In genomic region chr2:241662731-241663130, GRCh38 we compare ENCODE assay signal across 7 cellular contexts. TPM values are rescaled to one million over a fixed set of nuclear protein-coding genes. Genes with fewer than 3 reads are reported as not detected.
A peak's percentile ranks its signal among the peaks of the same experiment; 100 is the strongest.
DNase-seq lines count a peak whose midpoint lies in the region; ATAC-seq, FAIRE-seq and TF ChIP-seq lines count a peak whose summit lies in the region.
"Not testable (repeated sequence)": the region's sequence is repeated elsewhere in the genome, so short reads cannot be mapped to it uniquely, and the experiment has no call there.

No MANE protein-coding gene starts in this region.

- H3K36me3 ChIP-seq in HEK293 (ENCODE audit: control insufficient read depth in 2 of 2, insufficient read depth in 1 of 2, low read length in 2 of 2) (peaks cover 0 to 58% of the 10 kb centered on the region in 2 experiments; a peak in 2 of 3 replicates), kidney (ENCODE audit: control insufficient read depth in 1 of 2, insufficient read depth in 2 of 2, low read length in 2 of 2) (peaks cover 21 to 35% of the 10 kb centered on the region in 2 donors)
- not testable (repeated sequence) for H3K36me3 ChIP-seq in colonic mucosa; mucosa of descending colon (ENCODE audit: low read depth); small intestine (ENCODE audit: control insufficient read depth in 2 of 2, insufficient read depth in 2 of 2, low read length in 2 of 2)

- 83 to 92% (median 89%) methylated on average over 24 of the region's 24 CpGs for WGBS in small intestine, 3 donors

- not testable (repeated sequence) for H3K27me3 ChIP-seq in colonic mucosa; small intestine (ENCODE audit: control insufficient read depth in 2 of 2, insufficient read depth in 2 of 2, low read length in 2 of 2)

- DNase-seq in colonic mucosa = peak; percentile 69
- DNase-seq in cardiac septum (ENCODE audit: low spot score) = peak; percentile 67
- DNase-seq in kidney = peak; percentile 37
- peak in 1 of 2 donors; percentile 41 for DNase-seq in left colon
- peak; percentile 55 to 76 (median 75) for DNase-seq in mucosa of descending colon
- DNase-seq in small intestine = peak; percentile 13

- H3K9me3 ChIP-seq in HEK293 (ENCODE audit: control insufficient read depth, insufficient read depth, low read depth, low read length); colonic mucosa; kidney (ENCODE audit: control insufficient read depth in 1 of 2, low read length in 2 of 2); mucosa of descending colon; small intestine (ENCODE audit: control insufficient read depth, low read depth): not testable (repeated sequence)

- not testable (repeated sequence) for H3K4me1 ChIP-seq in HEK293 (ENCODE audit: control insufficient read depth, insufficient read depth, low read length); colonic mucosa; kidney (ENCODE audit: control insufficient read depth in 1 of 2, insufficient read depth in 1 of 2, low read depth in 1 of 2, low read length in 2 of 2); mucosa of descending colon (ENCODE audit: low read depth); small intestine (ENCODE audit: control insufficient read depth in 2 of 2, insufficient read depth in 1 of 2, low read depth in 1 of 2, low read length in 1 of 2)

- not testable (repeated sequence) for H3K9ac ChIP-seq in colonic mucosa (ENCODE audit: low read depth in 2 of 2, low read length in 2 of 2); kidney (ENCODE audit: low read length in 2 of 2)

- peak; percentile 58 for ATAC-seq in left colon
- ATAC-seq in mucosa of descending colon = peak; percentile 56

- CTCF ChIA-PET in HEK293 (lab: Yijun Ruan, JAX) = interaction anchor here (0.6 to 1.7 kb wide), 2 partner anchors 216 to 991 kb away, joined by 3 to 5 read pairs; no protein-coding TSS in a partner anchor

- POLR2A ChIA-PET in HEK293 (lab: Yijun Ruan, JAX) = not testable (repeated sequence)

- H3K27ac ChIP-seq in HEK293 (ENCODE audit: extremely low read depth, low read depth, low read length); colonic mucosa; kidney (ENCODE audit: low read depth in 2 of 2, low read length in 2 of 2); small intestine (ENCODE audit: low read depth in 1 of 2, low read length in 1 of 2): not testable (repeated sequence)

- intact Hi-C loops in colonic mucosa (cut with DNase I); cardiac septum (cut with DNase I); kidney (cut with DNase I); left colon (cut with DNase I, micrococcal nuclease); mucosa of descending colon (cut with DNase I, micrococcal nuclease): not testable (repeated sequence)

- not testable (repeated sequence) for TF ChIP-seq CTCF in HEK293 (tag by site-specific recombination; IDR thresholded peaks at IDR 0.05); colonic mucosa (IDR thresholded peaks at IDR 0.05); kidney (IDR thresholded peaks at IDR 0.05; ENCODE audit: borderline replicate concordance, extremely low read depth, insufficient read depth); mucosa of descending colon (IDR thresholded peaks at IDR 0.05)

- not testable (repeated sequence) for H3K4me3 ChIP-seq in HEK293 (ENCODE audit: low read depth, low read length); colonic mucosa; kidney (ENCODE audit: low read length in 2 of 2); mucosa of descending colon; small intestine (ENCODE audit: low read depth in 1 of 2, low read length in 2 of 2)

- not testable (repeated sequence) for FAIRE-seq in kidney (lab: Jason Lieb, UNC); small intestine (lab: Jason Lieb, UNC)

TF ChIP-seq in HEK293, 187 proteins besides CTCF, POLR2A, EP300 and RAD21:
- TF ChIP-seq KLF1 (tag by site-specific recombination; IDR thresholded peaks at IDR 0.05) = peak; percentile 53

RNA-seq across cellular contexts. Expression of gene DTYMK, which starts 23.9 kb away (rescaled TPM):
- 100 to 1,000 TPM in 1 of 2 donors, 10 to 100 TPM in 1; 22.6 to 106 TPM for total RNA-seq in colonic mucosa
- 10.5 TPM for total RNA-seq in cardiac septum
- 19.0 TPM for total RNA-seq in kidney
- 27.1 TPM for polyA plus RNA-seq in kidney (ENCODE audit: insufficient read depth, low read depth, low replicate concordance)
- 10 to 100 TPM; 13.4 to 23.7 TPM for total RNA-seq in left colon
- 10 to 100 TPM; 17.9 to 31.0 (median 19.7) TPM for total RNA-seq in mucosa of descending colon
- polyA plus RNA-seq in small intestine = 10 to 100 TPM; 14.3 to 59.3 (median 15.4) TPM

RNA-seq across cellular contexts. Expression of gene ATG4B, which starts 25.2 kb away (rescaled TPM):
- total RNA-seq in colonic mucosa (100 to 1,000 TPM in 1 of 2 donors, 10 to 100 TPM in 1; 72.4 to 119 TPM), cardiac septum (46.4 TPM), kidney (81.0 TPM), left colon (10 to 100 TPM; 90.0 to 95.9 TPM), mucosa of descending colon (100 to 1,000 TPM in 1 of 3 donors, 10 to 100 TPM in 2; 87.9 to 154 (median 94.6) TPM)
- polyA plus RNA-seq in kidney (ENCODE audit: insufficient read depth, low read depth, low replicate concordance) (56.6 TPM), small intestine (100 to 1,000 TPM in 1 of 3 donors, 10 to 100 TPM in 2; 44.2 to 196 (median 99.2) TPM)

RNA-seq across cellular contexts. Expression of gene THAP4, which starts 25.8 kb away (rescaled TPM):
- total RNA-seq in colonic mucosa (10 to 100 TPM; 66.6 to 68.0 TPM), cardiac septum (73.2 TPM), kidney (68.0 TPM), left colon (10 to 100 TPM; 86.0 to 86.7 TPM), mucosa of descending colon (10 to 100 TPM; 67.3 to 86.2 (median 68.8) TPM)
- polyA plus RNA-seq in kidney (ENCODE audit: insufficient read depth, low read depth, low replicate concordance) (184 TPM), small intestine (100 to 1,000 TPM in 1 of 3 donors, 10 to 100 TPM in 2; 62.5 to 101 (median 80.5) TPM)

RNA-seq across cellular contexts. Expression of gene ING5, which starts 39.1 kb away (rescaled TPM):
- total RNA-seq in colonic mucosa = 10 to 100 TPM; 18.3 to 44.2 TPM
- total RNA-seq in cardiac septum = 14.9 TPM
- 27.3 TPM for total RNA-seq in kidney
- 37.7 TPM for polyA plus RNA-seq in kidney (ENCODE audit: insufficient read depth, low read depth, low replicate concordance)
- total RNA-seq in left colon = 10 to 100 TPM; 26.7 to 27.6 TPM
- 10 to 100 TPM; 24.6 to 52.3 (median 35.1) TPM for total RNA-seq in mucosa of descending colon
- 10 to 100 TPM; 20.3 to 44.1 (median 26.8) TPM for polyA plus RNA-seq in small intestine
